In genomic region chr5:14142856-14143508, GRCh38 we compare ENCODE assay signal across 8 cellular contexts. TPM values are rescaled to one million over a fixed set of nuclear protein-coding genes. Genes with fewer than 3 reads are reported as not detected.
DNase-seq lines count a peak whose midpoint lies in the region; ATAC-seq and TF ChIP-seq lines count a peak whose summit lies in the region.

TSS of gene TRIO (plus strand) at chr5:14143342. CDS start at chr5:14143726, 384 bp downstream.

- peak within 1 kb of the TSS; percentile 85 for H2AFZ ChIP-seq in IMR-90 (replicated peaks; ENCODE audit: low read length, poor library complexity)

- H3K56ac ChIP-seq in IMR-90 (ENCODE audit: extremely low read depth, insufficient read depth, low read length), result peak within 1 kb of the TSS; percentile 99

- H2BK15ac ChIP-seq in IMR-90 (ENCODE audit: low read depth, low read length), result peak within 1 kb of the TSS; percentile 53

- peak within 1 kb of the TSS; percentile 100 for H3K9ac ChIP-seq in IMR-90 (ENCODE audit: low read depth, low read length)

- peaks cover 53% of the 10 kb centered on the region for H3K27me3 Mint-ChIP-seq in activated T-helper 2 cell treated with anti-CD3 and anti-CD28 coated beads, Interferon-gamma antibody, Interleukin-2, Interleukin-4, amounts not matched to agents 10 μg/mL and 5 μg/mL and 100 μg/mL, durations not matched to agents 14 hours and 24 hours and 36 hours (ENCODE audit: low read depth)
- peaks cover 16 to 20% of the 10 kb centered on the region in 2 donors for H3K27me3 Mint-ChIP-seq in natural killer cell treated with Interleukin-12 subunit alpha and Interleukin-12 subunit beta and Interleukin-15 and Interleukin-18, amount 100 ng/mL, for 72 hours

- peak within 1 kb of the TSS; percentile 91 for H3K4ac ChIP-seq in IMR-90 (ENCODE audit: low read depth, low read length)

- peak within 1 kb of the TSS; percentile 94 for H3K4me3 ChIP-seq in IMR-90 (ENCODE audit: insufficient read depth, low read depth, low read length)
- peak within 1 kb of the TSS; percentile 74 to 89 for H3K4me3 ChIP-seq in Panc1 (ENCODE audit: low read depth in 2 of 2, low read length in 2 of 2)
- peak within 1 kb of the TSS; percentile 95 for H3K4me3 ChIP-seq in fibroblast of pulmonary artery (replicated peaks; ENCODE audit: low read depth, low read length)

- peak; percentile 42 for ATAC-seq in GM21526 (IDR thresholded peaks at IDR 0.05; ENCODE audit: low FRiP score, unreplicated experiment)
- ATAC-seq in IMR-90 (ENCODE audit: low read depth), result peak; percentile 77
- ATAC-seq in Panc1, result peak; percentile 68
- ATAC-seq in natural killer cell treated with Interleukin-12 subunit alpha and Interleukin-12 subunit beta and Interleukin-15 and Interleukin-18, amount 100 ng/mL, for 72 hours, result peak; percentile 82 to 90

- peak; percentile 83 for DNase-seq in DMS114 treated with DMSO at 0.1 percent for 48 hours (lab: John Stamatoyannopoulos, UW; ENCODE audit: unreplicated experiment)
- DNase-seq in IMR-90, result peak; percentile 91
- DNase-seq in Panc1 (ENCODE audit: low read depth, low spot score), result no peak
- DNase-seq in activated T-helper 2 cell treated with anti-CD3 and anti-CD28 coated beads, Interferon-gamma antibody, Interleukin-2, Interleukin-4, amounts not matched to agents 10 μg/mL and 5 μg/mL and 100 μg/mL, durations not matched to agents 14 hours and 24 hours and 36 hours (ENCODE audit: low spot score), result peak; percentile 66
- peak; percentile 93 for DNase-seq in fibroblast of pulmonary artery (ENCODE audit: low read depth)
- DNase-seq in natural killer cell treated with Interleukin-12 subunit alpha and Interleukin-12 subunit beta and Interleukin-15 and Interleukin-18, amount 100 ng/mL, for 72 hours (ENCODE audit: low spot score), result peak; percentile 84
- DNase-seq in stimulated activated naive CD4-positive, alpha-beta T cell treated with Interleukin-2 at 50 U/mL for 16 hours (lab: John Stamatoyannopoulos, UW), result peak; percentile 61

- H3K9me3 ChIP-seq in IMR-90 (ENCODE audit: control insufficient read depth, insufficient read depth, low read length), result no peaks in the 10 kb centered on the region
- H3K9me3 ChIP-seq in Panc1 (ENCODE audit: control insufficient read depth, insufficient read depth, low read depth, low read length), result no peaks in the 10 kb centered on the region

- H3K27ac Mint-ChIP-seq in activated T-helper 2 cell treated with anti-CD3 and anti-CD28 coated beads, Interferon-gamma antibody, Interleukin-2, Interleukin-4, amounts not matched to agents 10 μg/mL and 5 μg/mL and 100 μg/mL, durations not matched to agents 14 hours and 24 hours and 36 hours, result peak within 1 kb of the TSS; percentile 58
- peak within 1 kb of the TSS; percentile 69 to 78 for H3K27ac Mint-ChIP-seq in natural killer cell treated with Interleukin-12 subunit alpha and Interleukin-12 subunit beta and Interleukin-15 and Interleukin-18, amount 100 ng/mL, for 72 hours

- H3K4me1 Mint-ChIP-seq in activated T-helper 2 cell treated with anti-CD3 and anti-CD28 coated beads, Interferon-gamma antibody, Interleukin-2, Interleukin-4, amounts not matched to agents 10 μg/mL and 5 μg/mL and 100 μg/mL, durations not matched to agents 14 hours and 24 hours and 36 hours (ENCODE audit: low read depth), result peaks cover 10% of the 10 kb centered on the region
- peaks cover 11 to 15% of the 10 kb centered on the region in 2 donors for H3K4me1 Mint-ChIP-seq in natural killer cell treated with Interleukin-12 subunit alpha and Interleukin-12 subunit beta and Interleukin-15 and Interleukin-18, amount 100 ng/mL, for 72 hours (ENCODE audit: low read depth in 2 of 2)

- peak within 1 kb of the TSS; percentile 99 for H3K23ac ChIP-seq in IMR-90 (ENCODE audit: low read depth, low read length)

- H4K20me1 ChIP-seq in IMR-90 (ENCODE audit: insufficient read depth, low read length), result peaks cover 34% of the 10 kb centered on the region

- POLR2A ChIA-PET in IMR-90 (lab: Charles Lee; ENCODE audit: unreplicated experiment), result interaction anchor here (0.6 to 1.4 kb wide), 5 partner anchors 13 to 148 kb away, joined by 3 to 7 read pairs (median 3); no protein-coding TSS in a partner anchor
- POLR2A ChIA-PET in Panc1 (lab: Charles Lee), result interaction anchor here (0.6 to 0.8 kb wide), 2 partner anchors 59 to 141 kb away, joined by 4 to 6 read pairs; no protein-coding TSS in a partner anchor

- intact Hi-C loops in IMR-90 (cut with micrococcal nuclease), result loop anchor here (1.0 kb wide), 3 partner anchors 108 to 155 kb away; no protein-coding TSS in a partner anchor
- intact Hi-C loops in Panc1 (cut with micrococcal nuclease; ENCODE audit: unreplicated experiment), result loop anchor here (2.0 kb wide), 2 partner anchors 34 to 106 kb away; no protein-coding TSS in a partner anchor
- intact Hi-C loops in activated T-helper 2 cell treated with anti-CD3 and anti-CD28 coated beads, Interferon-gamma antibody, Interleukin-2, Interleukin-4, amounts not matched to agents 10 μg/mL and 5 μg/mL and 100 μg/mL, durations not matched to agents 14 hours and 24 hours and 36 hours (cut with micrococcal nuclease), result loop anchor here (2.0 to 10.0 kb wide), 3 partner anchors 34 to 522 kb away; partner anchors contain the start of gene OTULIN

- no peaks in the 10 kb centered on the region for H3K36me3 Mint-ChIP-seq in activated T-helper 2 cell treated with anti-CD3 and anti-CD28 coated beads, Interferon-gamma antibody, Interleukin-2, Interleukin-4, amounts not matched to agents 10 μg/mL and 5 μg/mL and 100 μg/mL, durations not matched to agents 14 hours and 24 hours and 36 hours (ENCODE audit: low read depth)
- H3K36me3 Mint-ChIP-seq in natural killer cell treated with Interleukin-12 subunit alpha and Interleukin-12 subunit beta and Interleukin-15 and Interleukin-18, amount 100 ng/mL, for 72 hours, result no peaks in the 10 kb centered on the region

- peak within 1 kb of the TSS; percentile 99 for H3K14ac ChIP-seq in IMR-90 (replicated peaks; ENCODE audit: low read depth, low read length)

- H4K5ac ChIP-seq in IMR-90 (ENCODE audit: low read depth, low read length), result peak within 1 kb of the TSS; percentile 89

- peak within 1 kb of the TSS; percentile 98 for H4K91ac ChIP-seq in IMR-90 (ENCODE audit: insufficient read depth, low read depth, low read length)

- no TSS peak for BruUV-seq in IMR-90 (replicated peaks; lab: Mats Ljungman, UMichigan)
- no TSS peak for BruUV-seq in Panc1 (replicated peaks; lab: Mats Ljungman, UMichigan)

- H3K36me3 ChIP-seq in IMR-90 (ENCODE audit: control insufficient read depth, insufficient read depth, low read length) (peaks cover 11% of the 10 kb centered on the region), Panc1 (ENCODE audit: control insufficient read depth, insufficient read depth, low read length) (no peaks in the 10 kb centered on the region; the same call in none of the 2 replicates)

- H2BK20ac ChIP-seq in IMR-90 (ENCODE audit: low read depth, low read length), result peak within 1 kb of the TSS; percentile 85

- peak within 1 kb of the TSS; percentile 99 for H2BK5ac ChIP-seq in IMR-90 (ENCODE audit: low read depth, low read length, poor library complexity, severe bottlenecking)

- H2BK120ac ChIP-seq in IMR-90 (ENCODE audit: low read depth, low read length), result peak within 1 kb of the TSS; percentile 98

- peak within 1 kb of the TSS; percentile 79 for H3K4me3 Mint-ChIP-seq in activated T-helper 2 cell treated with anti-CD3 and anti-CD28 coated beads, Interferon-gamma antibody, Interleukin-2, Interleukin-4, amounts not matched to agents 10 μg/mL and 5 μg/mL and 100 μg/mL, durations not matched to agents 14 hours and 24 hours and 36 hours (ENCODE audit: low read depth)
- peak within 1 kb of the TSS; percentile 88 for H3K4me3 Mint-ChIP-seq in natural killer cell treated with Interleukin-12 subunit alpha and Interleukin-12 subunit beta and Interleukin-15 and Interleukin-18, amount 100 ng/mL, for 72 hours

- H3K4me1 ChIP-seq in IMR-90 (ENCODE audit: control insufficient read depth, insufficient read depth, low read length) (peaks cover 10% of the 10 kb centered on the region), Panc1 (ENCODE audit: control insufficient read depth, insufficient read depth, low read length) (peaks cover 39% of the 10 kb centered on the region)

- TF ChIP-seq POLR2A in IMR-90 (IDR thresholded peaks at IDR 0.05; ENCODE audit: low read depth, low read length), result peak; percentile 73

- peak within 1 kb of the TSS; percentile 94 for H3K18ac ChIP-seq in IMR-90 (ENCODE audit: low read depth, low read length)

- H4K8ac ChIP-seq in IMR-90 (ENCODE audit: low read depth in 2 of 2, low read length in 2 of 2), result peak within 1 kb of the TSS; percentile 94 to 97

- 0% methylated on average over 12 of the region's 74 CpGs; no CpG with 5 or more reads in 1 of the 2 experiments for WGBS in IMR-90 (ENCODE audit: extremely low coverage in 2 of 2, insufficient read length in 1 of 2), 2 experiments

- no peaks in the 10 kb centered on the region for H3K27me3 ChIP-seq in IMR-90 (ENCODE audit: control insufficient read depth, insufficient read depth, low read length)
- no peaks in the 10 kb centered on the region for H3K27me3 ChIP-seq in Panc1 (ENCODE audit: control insufficient read depth, insufficient read depth, low read length)

- peak within 1 kb of the TSS; percentile 89 for H2AK9ac ChIP-seq in IMR-90 (replicated peaks; ENCODE audit: low read depth, low read length, poor library complexity)

- no peaks in the 10 kb centered on the region for H3K9me3 Mint-ChIP-seq in activated T-helper 2 cell treated with anti-CD3 and anti-CD28 coated beads, Interferon-gamma antibody, Interleukin-2, Interleukin-4, amounts not matched to agents 10 μg/mL and 5 μg/mL and 100 μg/mL, durations not matched to agents 14 hours and 24 hours and 36 hours
- no peaks in the 10 kb centered on the region for H3K9me3 Mint-ChIP-seq in natural killer cell treated with Interleukin-12 subunit alpha and Interleukin-12 subunit beta and Interleukin-15 and Interleukin-18, amount 100 ng/mL, for 72 hours

- TF ChIP-seq CTCF in IMR-90 (conservative IDR thresholded peaks at IDR 0.05; ENCODE audit: low read depth, low read length) (peak; percentile 45), Panc1 (IDR thresholded peaks at IDR 0.05) (peak; percentile 67), fibroblast of pulmonary artery (IDR thresholded peaks at IDR 0.05; ENCODE audit: low read length, missing control alignments) (peak; percentile 37)

- H3K79me1 ChIP-seq in IMR-90 (ENCODE audit: low read depth in 1 of 2, low read length in 2 of 2), result peaks cover 11 to 29% of the 10 kb centered on the region in 2 experiments

- peak within 1 kb of the TSS; percentile 90 for H2AK5ac ChIP-seq in IMR-90 (ENCODE audit: low read depth, low read length)

- peaks cover 12% of the 10 kb centered on the region for H3K9me1 ChIP-seq in IMR-90 (ENCODE audit: insufficient read depth, low read length)

- peak within 1 kb of the TSS; percentile 100 for H3K27ac ChIP-seq in IMR-90 (ENCODE audit: insufficient read depth, low read length)
- H3K27ac ChIP-seq in Panc1 (ENCODE audit: low read length), result peak within 1 kb of the TSS; percentile 100

- in situ Hi-C loops in IMR-90 (cut with MboI; ENCODE audit: low sequenced_read_pairs), result loop anchor here (5.0 kb wide), 1 partner anchor 156 kb away; no protein-coding TSS in a partner anchor
- in situ Hi-C loops in Panc1 (cut with HindIII; ENCODE audit: low pct_unique_long_range_greater_than_20kb, low sequenced_read_pairs), result no loop called here

- peak; percentile 32 for TF ChIP-seq RAD21 in IMR-90 (IDR thresholded peaks at IDR 0.05; ENCODE audit: low read length)

- dilution Hi-C loops in IMR-90 (cut with HindIII; ENCODE audit: low sequenced_read_pairs, unreplicated experiment), result no loop called here

- CTCF ChIA-PET in IMR-90 (lab: Yijun Ruan, JAX) (no interaction called here), Panc1 (lab: Charles Lee) (interaction anchor here (1.1 to 1.3 kb wide), 2 partner anchors 35 to 105 kb away, joined by 4 to 8 read pairs; no protein-coding TSS in a partner anchor)

- H3K4me2 ChIP-seq in IMR-90 (ENCODE audit: low read depth, low read length), result peak within 1 kb of the TSS; percentile 90

RNA-seq across cellular contexts. Expression of gene TRIO, which starts in this region (rescaled TPM):
- total RNA-seq in IMR-90 (2012; rRNA removed), result 487 and 522 TPM in 2 replicates
- 206 and 225 TPM in 2 replicates for polyA plus RNA-seq in IMR-90 (2012; rRNA removed)
- polyA plus RNA-seq in IMR-90 (2012; cell fraction: cytosol; rRNA removed), result 126 and 196 TPM in 2 replicates
- 1,045 and 1,428 TPM in 2 replicates for polyA plus RNA-seq in IMR-90 (2012; cell fraction: nucleus; rRNA removed; ENCODE audit: low replicate concordance)
- total RNA-seq in Panc1 (2021; ENCODE audit: unreplicated experiment), result 349 TPM
- polyA plus RNA-seq in Panc1 (2012; ENCODE audit: insufficient read length), result 213 TPM
- total RNA-seq in activated T-helper 2 cell treated with anti-CD3 and anti-CD28 coated beads, Interferon-gamma antibody, Interleukin-2, Interleukin-4, amounts not matched to agents 10 μg/mL and 5 μg/mL and 100 μg/mL, durations not matched to agents 14 hours and 24 hours and 36 hours, result 28.7 and 30.1 TPM in 2 replicates
- 10 to 100 TPM; 40.1 to 70.3 TPM for total RNA-seq in natural killer cell treated with Interleukin-12 subunit alpha and Interleukin-12 subunit beta and Interleukin-15 and Interleukin-18, amount 100 ng/mL, for 72 hours
